ENCODE assay signal across 9 cellular contexts in genomic region chr10:102776779-102777417, GRCh38. TPM values are rescaled to one million over a fixed set of nuclear protein-coding genes. Genes with fewer than 3 reads are reported as not detected.
DNase-seq lines count a peak whose midpoint lies in the region; ATAC-seq and TF ChIP-seq lines count a peak whose summit lies in the region.
"Had no signal": no experiment of that assay in that cellular context is flagged by ENCODE, and none has a peak within 500 bp of the region (broad histone marks: within the 10 kb centered on the region; RNA-seq: fewer than 3 reads in every experiment).

No MANE protein-coding gene starts in this region.

- no peak for TF ChIP-seq CTCF in dorsolateral prefrontal cortex (IDR thresholded peaks at IDR 0.05 in 54 of 56, conservative IDR thresholded peaks at IDR 0.05 in 2 of 56; ENCODE audit: low read depth in 1 of 56, partially characterized antibody in 56 of 56)
- TF ChIP-seq CTCF in lower leg skin (IDR thresholded peaks at IDR 0.05) = no peak

- H3K36me3 ChIP-seq in CD4-positive, CD25-positive, alpha-beta regulatory T cell (ENCODE audit: control insufficient read depth, insufficient read depth, low read length) = peaks cover 5% of the 10 kb centered on the region
- H3K36me3 ChIP-seq in subcutaneous abdominal adipose tissue (ENCODE audit: control insufficient read depth in 5 of 5, insufficient read depth in 5 of 5, low read length in 5 of 5) = peaks cover 0 to 4% (median 0%) of the 10 kb centered on the region in 5 donors

- H3K27ac ChIP-seq in CD4-positive, CD25-positive, alpha-beta regulatory T cell (ENCODE audit: insufficient read depth, low read length, poor library complexity, severe bottlenecking) = no peak overlapping the region
- H3K27ac ChIP-seq in dorsolateral prefrontal cortex (peak overlapping the region in 58 of 59 donors; percentile 55 to 96 (median 88)), subcutaneous abdominal adipose tissue (ENCODE audit: low read depth, low read length) (peak overlapping the region; percentile 100)

- H3K9me3 ChIP-seq in CD4-positive, CD25-positive, alpha-beta regulatory T cell (ENCODE audit: control insufficient read depth in 2 of 2, low read length in 2 of 2) = no peaks in the 10 kb centered on the region
- H3K9me3 ChIP-seq in subcutaneous abdominal adipose tissue (ENCODE audit: control insufficient read depth in 5 of 5, low read length in 5 of 5) = no peaks in the 10 kb centered on the region

- H3K36me3 Mint-ChIP-seq in CD4-positive, CD25-positive, alpha-beta regulatory T cell = peaks cover 16% of the 10 kb centered on the region
- H3K36me3 Mint-ChIP-seq: natural killer cell had no signal

- no peak for ATAC-seq in CD4-positive, CD25-positive, alpha-beta regulatory T cell (ENCODE audit: low read depth in 2 of 2)

- H3K27ac Mint-ChIP-seq in CD4-positive, CD25-positive, alpha-beta regulatory T cell = peak overlapping the region in 2 of 3 donors; percentile 56 to 87

- intact Hi-C loops in dorsolateral prefrontal cortex (cut with DNase I) = no loop called here
- intact Hi-C loops in lower leg skin (cut with DNase I; ENCODE audit: low total_unique reads) = no loop called here

- H3K27me3 ChIP-seq in CD4-positive, CD25-positive, alpha-beta regulatory T cell (ENCODE audit: control insufficient read depth, insufficient read depth, low read length) = no peaks in the 10 kb centered on the region
- H3K27me3 ChIP-seq in dorsolateral prefrontal cortex (no peaks in the 10 kb centered on the region), subcutaneous abdominal adipose tissue (ENCODE audit: control insufficient read depth in 5 of 5, insufficient read depth in 4 of 5, low read length in 5 of 5) (no peaks in the 10 kb centered on the region)

- no peak for TF ChIP-seq POLR2A in lower leg skin (IDR thresholded peaks at IDR 0.05)

- H3K9me3 Mint-ChIP-seq in CD4-positive, CD25-positive, alpha-beta regulatory T cell = no peaks in the 10 kb centered on the region
- H3K9me3 Mint-ChIP-seq: natural killer cell had no signal

- H3K4me3 Mint-ChIP-seq in CD4-positive, CD25-positive, alpha-beta regulatory T cell = peak overlapping the region in 2 of 4 donors; percentile 52
- H3K4me3 Mint-ChIP-seq: natural killer cell had no signal

- peaks cover 20 to 82% (median 48%) of the 10 kb centered on the region in 4 donors for H3K4me1 Mint-ChIP-seq in CD4-positive, CD25-positive, alpha-beta regulatory T cell

- no peaks in the 10 kb centered on the region for H3K27me3 Mint-ChIP-seq in CD4-positive, CD25-positive, alpha-beta regulatory T cell

- DNase-seq in CD4-positive, CD25-positive, alpha-beta regulatory T cell = no peak
- peak; percentile 75 for DNase-seq in NCI-H82 (lab: John Stamatoyannopoulos, UW)
- DNase-seq in dorsolateral prefrontal cortex = peak in 9 of 10 donors; percentile 23 to 80 (median 63)
- DNase-seq in lower leg skin (ENCODE audit: low spot score in 2 of 2) = peak; percentile 89 to 94
- DNase-seq in OCI-M2 (lab: John Stamatoyannopoulos, UW; ENCODE audit: unreplicated experiment) = no peak
- no peak for DNase-seq in KG1 (lab: John Stamatoyannopoulos, UW)
- DNase-seq in LoVo (ENCODE audit: low spot score) = no peak
- DNase-seq: natural killer cell had no signal

- WGBS in lower leg skin, 2 donors = 8 to 20% methylated on average over 9 of the region's 9 CpGs

- H3K9ac ChIP-seq in subcutaneous abdominal adipose tissue (ENCODE audit: low read length in 5 of 5) = peak overlapping the region; percentile 56 to 99 (median 92)

- H3K4me3 ChIP-seq in CD4-positive, CD25-positive, alpha-beta regulatory T cell (ENCODE audit: low read depth, low read length) = no peak overlapping the region
- H3K4me3 ChIP-seq in dorsolateral prefrontal cortex (peak overlapping the region in 58 of 59 donors; percentile 6 to 64 (median 52)), lower leg skin (ENCODE audit: low read depth, poor library complexity, severe bottlenecking) (no peak overlapping the region), subcutaneous abdominal adipose tissue (ENCODE audit: low read depth in 1 of 5, low read length in 5 of 5) (peak overlapping the region; percentile 61 to 92 (median 79))

- peaks cover 27% of the 10 kb centered on the region for H3K4me1 ChIP-seq in CD4-positive, CD25-positive, alpha-beta regulatory T cell (ENCODE audit: control insufficient read depth, insufficient read depth, low read length, poor library complexity, severe bottlenecking)
- peaks cover 37 to 90% (median 83%) of the 10 kb centered on the region in 5 donors for H3K4me1 ChIP-seq in subcutaneous abdominal adipose tissue (ENCODE audit: control insufficient read depth in 5 of 5, insufficient read depth in 5 of 5, low read length in 5 of 5)

RNA-seq across cellular contexts. Expression of gene WBP1L, which starts 33.1 kb away (rescaled TPM):
- 27.7 TPM for total RNA-seq in CD4-positive, CD25-positive, alpha-beta regulatory T cell
- polyA plus RNA-seq in CD4-positive, CD25-positive, alpha-beta regulatory T cell = 10 to 100 TPM; 26.9 to 38.5 (median 28.3) TPM
- total RNA-seq in dorsolateral prefrontal cortex (10 to 100 TPM; 27.9 to 71.0 (median 38.0) TPM), lower leg skin (100 to 1,000 TPM; 144 to 171 (median 163) TPM)

Comparison
In these comparisons a context has a peak if more than half of its experiments do, and no peak if none do; other contexts are left out.
1. DNase-seq: peak in NCI-H82 (single experiment), dorsolateral prefrontal cortex (9 of 10) and lower leg skin (2 of 2); none in CD4-positive, CD25-positive, alpha-beta regulatory T cell (0 of 3), OCI-M2 (single experiment), KG1 (single experiment) and LoVo (single experiment).
2. H3K4me3 ChIP-seq: peak in dorsolateral prefrontal cortex (58 of 59) and subcutaneous abdominal adipose tissue (5 of 5); none in CD4-positive, CD25-positive, alpha-beta regulatory T cell (single experiment) and lower leg skin (single experiment).